ENCODE assay signal across 20 cellular contexts in the genomic region with DNA sequence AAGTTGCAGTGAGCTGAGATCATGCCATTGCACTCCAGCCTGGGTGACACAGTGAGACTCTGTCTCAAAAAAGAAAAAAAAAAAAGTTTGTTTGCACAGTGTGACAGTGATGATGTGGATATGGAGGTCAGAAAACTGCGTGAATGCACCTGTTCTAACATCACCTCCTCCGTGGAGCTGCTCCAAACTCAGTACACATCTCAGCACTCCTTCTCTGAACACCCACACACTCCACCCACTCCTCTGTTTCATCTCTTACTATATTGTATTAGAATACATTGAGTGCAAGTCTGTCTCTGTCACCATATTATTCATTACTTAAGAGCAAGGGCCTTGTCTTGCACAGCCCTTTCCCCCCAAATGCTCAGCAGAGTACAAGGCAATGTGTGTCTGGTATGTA. TPM values are rescaled to one million over a fixed set of nuclear protein-coding genes. Genes with fewer than 3 reads are reported as not detected.
A peak's percentile ranks its signal among the peaks of the same experiment; 100 is the strongest.
DNase-seq lines count a peak whose midpoint lies in the region; ATAC-seq, FAIRE-seq and TF ChIP-seq lines count a peak whose summit lies in the region.
"Had no signal": no experiment of that assay in that cellular context is flagged by ENCODE, and none has a peak within 500 bp of the region (broad histone marks: within the 10 kb centered on the region; RNA-seq: fewer than 3 reads in every experiment).

No MANE protein-coding gene starts in this region.

- H3K27ac Mint-ChIP-seq in activated T-cell treated with anti-CD3 and anti-CD28 coated beads, Interleukin-2, amount 50 U/mL, for 24 hours, result no peak overlapping the region
- peak overlapping the region; percentile 33 for H3K27ac Mint-ChIP-seq in progenitor cell of endocrine pancreas
- H3K27ac Mint-ChIP-seq: B cell; CD4-positive, alpha-beta T cell had no signal

- no peaks in the 10 kb centered on the region for H3K36me3 Mint-ChIP-seq in activated T-cell treated with anti-CD3 and anti-CD28 coated beads, Interleukin-2, amount 50 U/mL, for 4 hours (ENCODE audit: insufficient read depth)
- H3K36me3 Mint-ChIP-seq in activated T-cell treated with anti-CD3 and anti-CD28 coated beads, Interleukin-2, amount 50 U/mL, for 24 hours (ENCODE audit: low read depth), result no peaks in the 10 kb centered on the region
- H3K36me3 Mint-ChIP-seq in progenitor cell of endocrine pancreas (ENCODE audit: insufficient read depth), result peaks cover 8% of the 10 kb centered on the region

- no peak overlapping the region for H3K4me3 Mint-ChIP-seq in activated T-cell treated with anti-CD3 and anti-CD28 coated beads, Interleukin-2, amount 50 U/mL, for 4 hours
- H3K4me3 Mint-ChIP-seq in activated T-cell treated with anti-CD3 and anti-CD28 coated beads, Interleukin-2, amount 50 U/mL, for 24 hours, result no peak overlapping the region
- peak overlapping the region; percentile 69 for H3K4me3 Mint-ChIP-seq in progenitor cell of endocrine pancreas (ENCODE audit: low read depth)
- H3K4me3 Mint-ChIP-seq: B cell; CD4-positive, alpha-beta T cell had no signal

- no peak for FAIRE-seq in HTR-8/SVneo (lab: Jason Lieb, UNC)
- FAIRE-seq: G401.6 had no signal

- no peak for TF ChIP-seq CTCF in progenitor cell of endocrine pancreas (IDR thresholded peaks at IDR 0.05; ENCODE audit: unreplicated experiment)
- no peak for TF ChIP-seq CTCF in GM10266 (IDR thresholded peaks at IDR 0.05; ENCODE audit: control insufficient read depth, insufficient read depth, low read depth, missing control alignments)

- peaks cover 10% of the 10 kb centered on the region for H3K4me1 Mint-ChIP-seq in activated T-cell treated with anti-CD3 and anti-CD28 coated beads, Interleukin-2, amount 50 U/mL, for 4 hours (ENCODE audit: low read depth)
- H3K4me1 Mint-ChIP-seq in activated T-cell treated with anti-CD3 and anti-CD28 coated beads, Interleukin-2, amount 50 U/mL, for 24 hours (ENCODE audit: low read depth), result peaks cover 13% of the 10 kb centered on the region
- peaks cover 57% of the 10 kb centered on the region for H3K4me1 Mint-ChIP-seq in progenitor cell of endocrine pancreas (ENCODE audit: low read depth)
- H3K4me1 Mint-ChIP-seq: B cell had no signal

- H3K9me3 Mint-ChIP-seq in activated T-cell treated with anti-CD3 and anti-CD28 coated beads, Interleukin-2, amount 50 U/mL, for 4 hours, result no peaks in the 10 kb centered on the region
- no peaks in the 10 kb centered on the region for H3K9me3 Mint-ChIP-seq in activated T-cell treated with anti-CD3 and anti-CD28 coated beads, Interleukin-2, amount 50 U/mL, for 24 hours
- H3K9me3 Mint-ChIP-seq in progenitor cell of endocrine pancreas (ENCODE audit: low read depth), result no peaks in the 10 kb centered on the region
- H3K9me3 Mint-ChIP-seq: CD4-positive, alpha-beta T cell had no signal

- peak in 1 of 2 donors; percentile 25 for ATAC-seq in activated T-cell treated with anti-CD3 and anti-CD28 coated beads, Interleukin-2, amount 50 U/mL, for 4 hours
- ATAC-seq: HCT116 had no signal

- DNase-seq in activated T-cell treated with anti-CD3 and anti-CD28 coated beads, Interleukin-2, amount 50 U/mL, for 4 hours, result peak; percentile 36
- DNase-seq in activated T-cell treated with anti-CD3 and anti-CD28 coated beads, Interleukin-2, amount 50 U/mL, for 24 hours, result no peak
- DNase-seq in activated CD4-positive, alpha-beta T cell treated with anti-CD3 and anti-CD28 coated beads, Interleukin-2, amount 50 U/mL, for 48 hours, result peak; percentile 3 to 18
- no peak for DNase-seq in progenitor cell of endocrine pancreas (ENCODE audit: low spot score, unreplicated experiment)
- DNase-seq in stimulated activated CD8-positive, alpha-beta memory T cell treated with anti-CD3 and anti-CD28 coated beads, Interleukin-4, amount 100 ng/mL, for 48 hours, result peak; percentile 25
- DNase-seq in GM10266 (ENCODE audit: extremely low spot score), result no peak
- DNase-seq in HTR-8/SVneo (ENCODE audit: insufficient read length, low spot score), result no peak
- DNase-seq: Calu3; CD4-positive, alpha-beta T cell; DMS79 treated with DMSO at 0.1 percent for 48 hours; GM23248; MV-4-11; NCI-H1436 treated with DMSO at 0.1 percent for 48 hours; NCI-H2081; NCI-H2227 treated with DMSO at 0.1 percent for 48 hours; NCI-H526; NK-92 treated with Interleukin-12 subunit alpha and Interleukin-12 subunit beta, amount 100 ng/mL, for 24 hours had no signal

- no peaks in the 10 kb centered on the region for H3K27me3 Mint-ChIP-seq in activated T-cell treated with anti-CD3 and anti-CD28 coated beads, Interleukin-2, amount 50 U/mL, for 4 hours (ENCODE audit: low read depth)
- no peaks in the 10 kb centered on the region for H3K27me3 Mint-ChIP-seq in activated T-cell treated with anti-CD3 and anti-CD28 coated beads, Interleukin-2, amount 50 U/mL, for 24 hours
- no peaks in the 10 kb centered on the region for H3K27me3 Mint-ChIP-seq in progenitor cell of endocrine pancreas
- H3K27me3 Mint-ChIP-seq: CD4-positive, alpha-beta T cell had no signal

RNA-seq across cellular contexts. Expression of gene ENPP4, which starts 51.5 kb away (rescaled TPM):
- 1 to 10 TPM; 7.8 to 9.0 (median 8.5) TPM for total RNA-seq in activated T-cell treated with anti-CD3 and anti-CD28 coated beads, Interleukin-2, amount 50 U/mL, for 4 hours
- 11.5 and 11.9 TPM in 2 replicates for total RNA-seq in progenitor cell of endocrine pancreas

Comparison
In these comparisons a context has a peak if more than half of its experiments do, and no peak if none do; other contexts are left out.
1. DNase-seq: peak in activated T-cell treated with anti-CD3 and anti-CD28 coated beads, Interleukin-2, amount 50 U/mL, for 4 hours (single experiment), activated CD4-positive, alpha-beta T cell treated with anti-CD3 and anti-CD28 coated beads, Interleukin-2, amount 50 U/mL, for 48 hours (2 of 2) and stimulated activated CD8-positive, alpha-beta memory T cell treated with anti-CD3 and anti-CD28 coated beads, Interleukin-4, amount 100 ng/mL, for 48 hours (single experiment); none in activated T-cell treated with anti-CD3 and anti-CD28 coated beads, Interleukin-2, amount 50 U/mL, for 24 hours (single experiment), progenitor cell of endocrine pancreas (single experiment), GM10266 (single experiment) and HTR-8/SVneo (single experiment).